Comparison of ENCODE assay signal across 8 cellular contexts in the genomic region with DNA sequence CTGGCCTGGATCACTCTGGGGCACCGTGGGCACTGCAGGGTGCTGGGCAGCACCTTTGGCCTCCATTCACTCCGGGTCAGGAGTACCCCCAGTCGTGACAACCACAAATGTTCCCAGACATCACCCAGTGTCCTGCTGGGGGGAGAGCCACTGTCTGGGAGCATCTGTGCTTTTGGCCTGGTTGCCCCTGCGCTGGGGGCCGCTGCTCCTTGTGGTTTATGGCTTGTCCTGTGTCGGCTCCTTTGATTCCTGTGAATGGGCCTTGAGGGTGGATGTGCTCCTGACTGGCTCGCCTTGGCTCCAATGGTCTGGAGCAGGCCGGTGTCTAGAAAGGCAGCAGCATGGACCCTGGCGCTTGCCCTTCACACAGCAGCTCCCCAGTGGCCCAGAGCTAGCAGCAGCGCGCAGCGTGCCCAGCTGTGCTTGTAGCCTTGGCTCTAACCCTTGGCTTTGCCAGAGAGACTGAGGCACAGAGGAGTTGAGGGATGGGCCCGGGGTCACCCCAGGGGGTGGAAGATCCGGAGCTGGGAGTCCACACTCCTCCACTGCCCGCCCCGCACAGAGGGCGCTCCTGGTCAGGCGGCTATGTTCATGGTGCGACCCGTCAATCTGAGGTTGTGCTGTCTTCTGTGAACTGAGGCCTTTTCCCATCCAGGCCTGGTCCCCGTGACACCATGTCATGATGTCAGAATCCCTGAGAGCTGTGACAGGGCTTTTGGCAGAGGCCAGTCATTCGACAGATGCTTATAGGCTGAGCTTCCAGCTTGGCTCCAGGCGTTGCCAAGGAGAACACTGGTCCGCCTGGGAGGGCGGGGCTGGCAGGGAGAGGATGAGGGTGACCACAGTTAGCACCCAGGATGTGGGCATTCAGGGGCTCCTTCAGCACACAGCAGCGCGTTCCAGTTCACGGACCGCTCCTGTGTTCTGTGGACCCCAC. TPM values are rescaled to one million over a fixed set of nuclear protein-coding genes. Genes with fewer than 3 reads are reported as not detected.
A peak's percentile ranks its signal among the peaks of the same experiment; 100 is the strongest.
DNase-seq lines count a peak whose midpoint lies in the region; ATAC-seq and TF ChIP-seq lines count a peak whose summit lies in the region.

No MANE protein-coding gene starts in this region.

- intact Hi-C loops in heart left ventricle (cut with DNase I): no loop called here
- intact Hi-C loops in prostate gland (cut with DNase I): no loop called here

- peak overlapping the region; percentile 100 for H3K9ac ChIP-seq in skeletal muscle satellite cell (ENCODE audit: low read depth, low read length)

- H3K27me3 ChIP-seq in GM23338 (ENCODE audit: insufficient read depth) (no peaks in the 10 kb centered on the region), heart left ventricle (no peaks in the 10 kb centered on the region), skeletal muscle satellite cell (ENCODE audit: control insufficient read depth, insufficient read depth, low read length) (no peaks in the 10 kb centered on the region), prostate gland (replicated peaks; ENCODE audit: insufficient read depth) (no peaks in the 10 kb centered on the region)

- H4K20me1 ChIP-seq in GM23338 (replicated peaks; ENCODE audit: insufficient read depth): peaks cover 56% of the 10 kb centered on the region

- H2AFZ ChIP-seq in GM23338: no peak overlapping the region

- peak overlapping the region; percentile 26; the same call in 1 of the 2 replicates for H3K27ac ChIP-seq in GM23338 (ENCODE audit: low read depth)
- H3K27ac ChIP-seq in heart left ventricle: peak overlapping the region in 11 of 12 donors; percentile 61 to 97 (median 87)
- peak overlapping the region in 1 of 2 donors; percentile 96 for H3K27ac ChIP-seq in prostate gland

- H3K4me3 Mint-ChIP-seq in GM23338: peak overlapping the region; percentile 95; the same call in 2 of the 3 replicates

- DNase-seq in GM23338 (ENCODE audit: low spot score): no peak
- DNase-seq in activated naive CD4-positive, alpha-beta T cell treated with anti-CD3 and anti-CD28 coated beads, Interleukin-2, amount 50 U/mL, for 72 hours (ENCODE audit: low spot score in 2 of 2): no peak
- peak; percentile 80 to 94 (median 84) for DNase-seq in heart left ventricle
- DNase-seq in prostate gland (ENCODE audit: low spot score): no peak

- H3K27me3 Mint-ChIP-seq in GM23338 (ENCODE audit: insufficient read depth, low read depth, poor library complexity): peaks cover 32% of the 10 kb centered on the region

- no peak for TF ChIP-seq CTCF in GM23338 (conservative IDR thresholded peaks at IDR 0.05; ENCODE audit: low read depth in 2 of 2)
- no peak for TF ChIP-seq CTCF in heart left ventricle (IDR thresholded peaks at IDR 0.05)
- no peak for TF ChIP-seq CTCF in prostate gland (IDR thresholded peaks at IDR 0.05)

- H3K4me2 ChIP-seq in GM23338 (peak overlapping the region; percentile 96; the same call in 1 of the 2 replicates), skeletal muscle satellite cell (ENCODE audit: low read length) (peak overlapping the region; percentile 96)

- 50 to 57% (median 53%) methylated on average over 19 to 29 of the region's 29 CpGs for WGBS in heart left ventricle, 4 donors
- WGBS in prostate gland: 65% methylated on average over 25 of the region's 29 CpGs

- H3K79me2 ChIP-seq in GM23338 (replicated peaks; ENCODE audit: insufficient read depth): peaks cover 87% of the 10 kb centered on the region

- H3K36me3 ChIP-seq in GM23338 (ENCODE audit: insufficient read depth) (no peaks in the 10 kb centered on the region; the same call in 1 of the 2 replicates), heart left ventricle (peaks cover 0 to 25% (median 10%) of the 10 kb centered on the region in 9 donors), skeletal muscle satellite cell (ENCODE audit: insufficient read depth, low read length) (peaks cover 25% of the 10 kb centered on the region), prostate gland (no peaks in the 10 kb centered on the region)

- no peaks in the 10 kb centered on the region for H3K9me3 Mint-ChIP-seq in GM23338
- H3K9me3 Mint-ChIP-seq in activated naive CD4-positive, alpha-beta T cell treated with anti-CD3 and anti-CD28 coated beads, Interleukin-2, amount 50 U/mL, for 72 hours: no peaks in the 10 kb centered on the region

- H3K36me3 Mint-ChIP-seq in GM23338 (ENCODE audit: low read depth): peaks cover 34% of the 10 kb centered on the region
- H3K36me3 Mint-ChIP-seq in activated naive CD4-positive, alpha-beta T cell treated with anti-CD3 and anti-CD28 coated beads, Interleukin-2, amount 50 U/mL, for 72 hours: peaks cover 20 to 24% of the 10 kb centered on the region in 2 donors

- peaks cover 6% of the 10 kb centered on the region for H3F3A ChIP-seq in GM23338 (replicated peaks; ENCODE audit: low read depth)

- peak overlapping the region; percentile 81 for H3K27ac Mint-ChIP-seq in GM23338
- H3K27ac Mint-ChIP-seq in activated naive CD4-positive, alpha-beta T cell treated with anti-CD3 and anti-CD28 coated beads, Interleukin-2, amount 50 U/mL, for 72 hours: peak overlapping the region; percentile 88 to 91

- H3K4me1 ChIP-seq in GM23338 (ENCODE audit: insufficient read depth) (peaks cover 33% of the 10 kb centered on the region), heart left ventricle (peaks cover 33 to 84% (median 72%) of the 10 kb centered on the region in 12 donors), skeletal muscle satellite cell (ENCODE audit: control insufficient read depth, insufficient read depth, low read length) (peaks cover 57% of the 10 kb centered on the region), prostate gland (replicated peaks) (peaks cover 54% of the 10 kb centered on the region)

- no peaks in the 10 kb centered on the region for H3K9me2 ChIP-seq in GM23338 (ENCODE audit: insufficient read depth)

- TF ChIP-seq POLR2A in heart left ventricle (IDR thresholded peaks at IDR 0.05) (no peak), prostate gland (IDR thresholded peaks at IDR 0.05) (no peak)

- no peaks in the 10 kb centered on the region for H3K9me3 ChIP-seq in heart left ventricle
- H3K9me3 ChIP-seq in skeletal muscle satellite cell (replicated peaks; ENCODE audit: low read length): no peaks in the 10 kb centered on the region
- H3K9me3 ChIP-seq in prostate gland: no peaks in the 10 kb centered on the region

- ATAC-seq in GM23338 (no peak), heart left ventricle (peak; percentile 35 to 55 (median 42)), HG03025 (IDR thresholded peaks at IDR 0.05; ENCODE audit: low FRiP score, unreplicated experiment) (no peak), GM18909 (IDR thresholded peaks at IDR 0.05; ENCODE audit: poor library complexity, unreplicated experiment) (no peak), HG02884 (IDR thresholded peaks at IDR 0.05; ENCODE audit: unreplicated experiment) (no peak)
- no peak for ATAC-seq in activated naive CD4-positive, alpha-beta T cell treated with anti-CD3 and anti-CD28 coated beads, Interleukin-2, amount 50 U/mL, for 72 hours

- peaks cover 52% of the 10 kb centered on the region for H3K4me1 Mint-ChIP-seq in GM23338

- no peak overlapping the region for H3K4me3 ChIP-seq in GM23338
- peak overlapping the region in 5 of 12 donors; percentile 1 to 30 (median 9) for H3K4me3 ChIP-seq in heart left ventricle
- peak overlapping the region; percentile 49 for H3K4me3 ChIP-seq in skeletal muscle satellite cell (ENCODE audit: low read length)
- no peak overlapping the region for H3K4me3 ChIP-seq in prostate gland

RNA-seq across cellular contexts. Expression of a gene that starts 4.1 kb away (rescaled TPM):
- total RNA-seq in GM23338 (2014; rRNA removed; shearing (Covaris generic)): 180 and 194 TPM in 2 replicates
- polyA plus RNA-seq in GM23338 (2016; fragmentation: Nextera tagmentation; extraction: Ambion mirVana) (44.1 and 48.1 TPM in 2 replicates), heart left ventricle (100 to 1,000 TPM in 1 of 2 donors, 10 to 100 TPM in 1; 65.8 to 128 TPM)
- 100 to 1,000 TPM; 194 to 298 TPM for total RNA-seq in activated naive CD4-positive, alpha-beta T cell treated with anti-CD3 and anti-CD28 coated beads, Interleukin-2, amount 50 U/mL, for 72 hours
- total RNA-seq in heart left ventricle (100 to 1,000 TPM in 1 of 9 donors, 10 to 100 TPM in 8; 36.8 to 124 (median 78.5) TPM), prostate gland (10 to 100 TPM; 58.6 to 74.1 TPM)
- 54.8 and 58.5 TPM in 2 replicates for total RNA-seq in skeletal muscle satellite cell (2012; rRNA removed)

RNA-seq across cellular contexts. Expression of a gene that starts 10.2 kb away (rescaled TPM):
- 21.5 and 27.3 TPM in 2 replicates for total RNA-seq in GM23338 (2014; rRNA removed; shearing (Covaris generic))
- 33.6 and 36.9 TPM in 2 replicates for polyA plus RNA-seq in GM23338 (2016; fragmentation: Nextera tagmentation; extraction: Ambion mirVana)
- total RNA-seq in activated naive CD4-positive, alpha-beta T cell treated with anti-CD3 and anti-CD28 coated beads, Interleukin-2, amount 50 U/mL, for 72 hours: 10 to 100 TPM in 1 of 2 donors, 1 to 10 TPM in 1; 4.2 to 30.2 TPM
- 100 to 1,000 TPM in 1 of 9 donors, 10 to 100 TPM in 8; 35.9 to 167 (median 62.5) TPM for total RNA-seq in heart left ventricle
- polyA plus RNA-seq in heart left ventricle: 100 to 1,000 TPM in 1 of 2 donors, 10 to 100 TPM in 1; 21.9 to 180 TPM
- 25.6 and 31.5 TPM in 2 replicates for total RNA-seq in skeletal muscle satellite cell (2012; rRNA removed)
- total RNA-seq in prostate gland: 100 to 1,000 TPM; 100 to 183 TPM

RNA-seq across cellular contexts. Expression of a gene that starts 26.7 kb away (rescaled TPM):
- total RNA-seq in GM23338 (2014; rRNA removed; shearing (Covaris generic)): 2,953 and 3,723 TPM in 2 replicates
- polyA plus RNA-seq in GM23338 (2016; fragmentation: Nextera tagmentation; extraction: Ambion mirVana) (3,861 and 4,267 TPM in 2 replicates), heart left ventricle (1,000 to 10,000 TPM; 2,165 to 2,683 TPM)
- 1,000 to 10,000 TPM; 1,495 to 1,747 TPM for total RNA-seq in activated naive CD4-positive, alpha-beta T cell treated with anti-CD3 and anti-CD28 coated beads, Interleukin-2, amount 50 U/mL, for 72 hours
- total RNA-seq in heart left ventricle (1,000 to 10,000 TPM in 2 of 9 donors, 100 to 1,000 TPM in 7; 468 to 2,348 (median 669) TPM), prostate gland (1,000 to 10,000 TPM; 3,102 to 5,853 TPM)
- total RNA-seq in skeletal muscle satellite cell (2012; rRNA removed): 803 and 928 TPM in 2 replicates

RNA-seq across cellular contexts. Expression of a gene that starts 27.8 kb away (rescaled TPM):
- 128 and 132 TPM in 2 replicates for total RNA-seq in GM23338 (2014; rRNA removed; shearing (Covaris generic))
- polyA plus RNA-seq in GM23338 (2016; fragmentation: Nextera tagmentation; extraction: Ambion mirVana) (201 and 203 TPM in 2 replicates), heart left ventricle (100 to 1,000 TPM; 251 to 634 TPM)
- 100 to 1,000 TPM in 1 of 2 donors, 10 to 100 TPM in 1; 89.4 to 105 TPM for total RNA-seq in activated naive CD4-positive, alpha-beta T cell treated with anti-CD3 and anti-CD28 coated beads, Interleukin-2, amount 50 U/mL, for 72 hours
- total RNA-seq in heart left ventricle (100 to 1,000 TPM; 205 to 717 (median 336) TPM), prostate gland (100 to 1,000 TPM; 147 to 202 TPM)
- 69.0 and 71.4 TPM in 2 replicates for total RNA-seq in skeletal muscle satellite cell (2012; rRNA removed)

RNA-seq across cellular contexts. Expression of a gene that starts 38.4 kb away (rescaled TPM):
- 14.3 and 18.3 TPM in 2 replicates for total RNA-seq in GM23338 (2014; rRNA removed; shearing (Covaris generic))
- polyA plus RNA-seq in GM23338 (2016; fragmentation: Nextera tagmentation; extraction: Ambion mirVana): 1.4 TPM in 2 replicates
- under 1 TPM; 0.09 to 0.14 TPM for total RNA-seq in activated naive CD4-positive, alpha-beta T cell treated with anti-CD3 and anti-CD28 coated beads, Interleukin-2, amount 50 U/mL, for 72 hours
- under 1 TPM in 8 of 9 donors, not detected in 1; 0.04 to 0.72 (median 0.14) TPM for total RNA-seq in heart left ventricle
- polyA plus RNA-seq in heart left ventricle: under 1 TPM; 0.07 to 0.08 TPM
- total RNA-seq in skeletal muscle satellite cell (2012; rRNA removed): under 0.01 and 0.51 TPM in 2 replicates
- 1 to 10 TPM in 1 of 2 donors, under 1 TPM in 1; 0.05 to 2.2 TPM for total RNA-seq in prostate gland

Comparison
In these comparisons a context has a peak if more than half of its experiments do, and no peak if none do; other contexts are left out.
1. ATAC-seq: peak in heart left ventricle (4 of 4); none in GM23338 (single experiment), activated naive CD4-positive, alpha-beta T cell treated with anti-CD3 and anti-CD28 coated beads, Interleukin-2, amount 50 U/mL, for 72 hours (0 of 2), HG03025 (single experiment), GM18909 (single experiment) and HG02884 (single experiment).
2. DNase-seq: peak in heart left ventricle (5 of 5); none in GM23338 (single experiment), activated naive CD4-positive, alpha-beta T cell treated with anti-CD3 and anti-CD28 coated beads, Interleukin-2, amount 50 U/mL, for 72 hours (0 of 2) and prostate gland (single experiment).